2 cellular contexts compared by ENCODE assay signal in genomic region chr2:39418491-39418890, GRCh38.
TF ChIP-seq lines count a peak whose summit lies in the region.

No MANE protein-coding gene starts in this region.

TF ChIP-seq in liver, 16 proteins besides CTCF, POLR2A, EP300 and RAD21:
- TF ChIP-seq YY1 (IDR thresholded peaks at IDR 0.05) (no peak), FOXA1 (IDR thresholded peaks at IDR 0.05) (no peak), GABPA (IDR thresholded peaks at IDR 0.05 in 1 of 2, conservative IDR thresholded peaks at IDR 0.05 in 1 of 2) (no peak), FOXA2 (IDR thresholded peaks at IDR 0.05) (no peak), TAF1 (conservative IDR thresholded peaks at IDR 0.05) (no peak), JUND (IDR thresholded peaks at IDR 0.05) (no peak), NR2F2 (IDR thresholded peaks at IDR 0.05) (no peak), ATF3 (IDR thresholded peaks at IDR 0.05) (no peak), RXRA (IDR thresholded peaks at IDR 0.05) (no peak), ZBTB33 (IDR thresholded peaks at IDR 0.05) (no peak), HNF4G (IDR thresholded peaks at IDR 0.05) (no peak), MAX (IDR thresholded peaks at IDR 0.05) (no peak), SP1 (IDR thresholded peaks at IDR 0.05) (no peak), REST (IDR thresholded peaks at IDR 0.05) (no peak)

TF ChIP-seq in HepG2, 621 proteins besides CTCF, POLR2A, EP300 and RAD21:
- TF ChIP-seq BRCA1 (CRISPR knock-in tag; IDR thresholded peaks at IDR 0.05), result no peak
- no peak for TF ChIP-seq ATRX (CRISPR knock-in tag; IDR thresholded peaks at IDR 0.05; ENCODE audit: borderline replicate concordance)
- TF ChIP-seq DR1 (CRISPR knock-in tag; IDR thresholded peaks at IDR 0.05), result no peak
- no peak for TF ChIP-seq CERS6 (CRISPR knock-in tag; IDR thresholded peaks at IDR 0.05)
- TF ChIP-seq ZNF883 (CRISPR knock-in tag; IDR thresholded peaks at IDR 0.05; ENCODE audit: not compliant biosample characterization), result no peak
- no peak for TF ChIP-seq HMGXB4 (CRISPR knock-in tag; IDR thresholded peaks at IDR 0.05; ENCODE audit: borderline replicate concordance in 1 of 2, low read depth in 1 of 2)
- TF ChIP-seq HOXD1 (CRISPR knock-in tag; IDR thresholded peaks at IDR 0.05), result no peak
- no peak for TF ChIP-seq MTF1 (CRISPR knock-in tag; IDR thresholded peaks at IDR 0.05)
- no peak for TF ChIP-seq ZSCAN21 (CRISPR knock-in tag; IDR thresholded peaks at IDR 0.05; ENCODE audit: borderline replicate concordance)
- no peak for TF ChIP-seq MLX (CRISPR knock-in tag; IDR thresholded peaks at IDR 0.05)
- no peak for TF ChIP-seq ZBTB20 (CRISPR knock-in tag; IDR thresholded peaks at IDR 0.05; ENCODE audit: borderline replicate concordance, low read depth)
- no peak for TF ChIP-seq ZBTB2 (CRISPR knock-in tag; IDR thresholded peaks at IDR 0.05; ENCODE audit: low read depth)
- TF ChIP-seq ZNF710 (CRISPR knock-in tag; IDR thresholded peaks at IDR 0.05; ENCODE audit: borderline replicate concordance), result no peak
- no peak for TF ChIP-seq ZNF318 (CRISPR knock-in tag; IDR thresholded peaks at IDR 0.05)
- no peak for TF ChIP-seq U2AF2 (IDR thresholded peaks at IDR 0.05; ENCODE audit: low read depth, low read length)
- TF ChIP-seq ARID4A (CRISPR knock-in tag; IDR thresholded peaks at IDR 0.05; ENCODE audit: borderline replicate concordance), result no peak
- TF ChIP-seq SNRNP70 (IDR thresholded peaks at IDR 0.05; ENCODE audit: low read depth, low read length), result no peak
